ENCODE assay signal across 8 cellular contexts in genomic region chr9:113875917-113876805, GRCh38. TPM values are rescaled to one million over a fixed set of nuclear protein-coding genes. Genes with fewer than 3 reads are reported as not detected.
A peak's percentile ranks its signal among the peaks of the same experiment; 100 is the strongest.
DNase-seq lines count a peak whose midpoint lies in the region; ATAC-seq, FAIRE-seq and TF ChIP-seq lines count a peak whose summit lies in the region.

A gene with protein sequence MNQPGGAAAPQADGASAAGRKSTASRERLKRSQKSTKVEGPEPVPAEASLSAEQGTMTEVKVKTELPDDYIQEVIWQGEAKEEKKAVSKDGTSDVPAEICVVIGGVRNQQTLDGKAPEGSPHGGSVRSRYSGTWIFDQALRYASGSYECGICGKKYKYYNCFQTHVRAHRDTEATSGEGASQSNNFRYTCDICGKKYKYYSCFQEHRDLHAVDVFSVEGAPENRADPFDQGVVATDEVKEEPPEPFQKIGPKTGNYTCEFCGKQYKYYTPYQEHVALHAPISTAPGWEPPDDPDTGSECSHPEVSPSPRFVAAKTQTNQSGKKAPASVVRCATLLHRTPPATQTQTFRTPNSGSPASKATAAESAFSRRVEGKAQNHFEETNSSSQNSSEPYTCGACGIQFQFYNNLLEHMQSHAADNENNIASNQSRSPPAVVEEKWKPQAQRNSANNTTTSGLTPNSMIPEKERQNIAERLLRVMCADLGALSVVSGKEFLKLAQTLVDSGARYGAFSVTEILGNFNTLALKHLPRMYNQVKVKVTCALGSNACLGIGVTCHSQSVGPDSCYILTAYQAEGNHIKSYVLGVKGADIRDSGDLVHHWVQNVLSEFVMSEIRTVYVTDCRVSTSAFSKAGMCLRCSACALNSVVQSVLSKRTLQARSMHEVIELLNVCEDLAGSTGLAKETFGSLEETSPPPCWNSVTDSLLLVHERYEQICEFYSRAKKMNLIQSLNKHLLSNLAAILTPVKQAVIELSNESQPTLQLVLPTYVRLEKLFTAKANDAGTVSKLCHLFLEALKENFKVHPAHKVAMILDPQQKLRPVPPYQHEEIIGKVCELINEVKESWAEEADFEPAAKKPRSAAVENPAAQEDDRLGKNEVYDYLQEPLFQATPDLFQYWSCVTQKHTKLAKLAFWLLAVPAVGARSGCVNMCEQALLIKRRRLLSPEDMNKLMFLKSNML (plus strand): TSS chr9:113876309. CDS start chr9:113876381, 72 bp downstream.

- H3K18ac ChIP-seq in H9 (ENCODE audit: insufficient read length, low read depth, low read length) = peak within 1 kb of the TSS; percentile 15

- peak within 1 kb of the TSS; percentile 90 to 98 for H3K4me3 Mint-ChIP-seq in H9
- H3K4me3 Mint-ChIP-seq in stimulated activated effector memory CD8-positive, alpha-beta T cell treated with anti-CD3 and anti-CD28 coated beads, Interleukin-12 subunit alpha, Interleukin-12 subunit beta, amount 100 ng/mL, for 72 hours = peak within 1 kb of the TSS; percentile 88

- no peak within 1 kb of the TSS for H4K8ac ChIP-seq in H9 (replicated peaks; ENCODE audit: insufficient read length, low read depth, low read length)

- H3K27me3 ChIP-seq in H9 (ENCODE audit: insufficient read depth, low read length) = no peaks in the 10 kb centered on the region; the same call in 1 of the 2 replicates
- H3K27me3 ChIP-seq in SJCRH30 = peaks cover 5% of the 10 kb centered on the region

- peak within 1 kb of the TSS; percentile 14 for H2AFZ ChIP-seq in H9 (ENCODE audit: low read length)

- H3K23ac ChIP-seq in H9 (ENCODE audit: insufficient read length, low read depth, low read length) = no peak within 1 kb of the TSS

- no peak within 1 kb of the TSS for H2BK120ac ChIP-seq in H9 (ENCODE audit: low read depth, low read length, poor library complexity, severe bottlenecking)

- no peak for TF ChIP-seq CTCF in D721Med (IDR thresholded peaks at IDR 0.05; ENCODE audit: insufficient read depth, missing control alignments)
- TF ChIP-seq CTCF in H9 (conservative IDR thresholded peaks at IDR 0.05) = no peak

- no peak within 1 kb of the TSS for H4K91ac ChIP-seq in H9 (ENCODE audit: insufficient read length, low read depth, low read length)

- no peak within 1 kb of the TSS; the same call in 1 of the 2 replicates for H3K4ac ChIP-seq in H9 (ENCODE audit: low read depth, low read length)

- H3K9me3 ChIP-seq in H9 (ENCODE audit: control insufficient read depth, low read depth, low read length) (no peaks in the 10 kb centered on the region), SJCRH30 (replicated peaks) (no peaks in the 10 kb centered on the region)

- peaks cover 28% of the 10 kb centered on the region for H3K27me3 Mint-ChIP-seq in H9 (ENCODE audit: low read depth)

- peaks cover 3% of the 10 kb centered on the region in 2 experiments; a peak in 2 of 5 replicates for H3K9me3 Mint-ChIP-seq in H9
- no peaks in the 10 kb centered on the region for H3K9me3 Mint-ChIP-seq in stimulated activated effector memory CD8-positive, alpha-beta T cell treated with anti-CD3 and anti-CD28 coated beads, Interleukin-12 subunit alpha, Interleukin-12 subunit beta, amount 100 ng/mL, for 72 hours

- WGBS in H9 (ENCODE audit: extremely low coverage, insufficient read length, low lambda C conversion rate) = no CpG with 5 or more reads among the region's 117 CpGs

- no peak within 1 kb of the TSS for H3K56ac ChIP-seq in H9 (ENCODE audit: insufficient read length, low read depth, low read length)

- intact Hi-C loops in posterior vena cava (cut with DNase I) = no loop called here

- no peak within 1 kb of the TSS for H3T11ph ChIP-seq in H9 (ENCODE audit: low read length)

- H3K27ac ChIP-seq in H9 (ENCODE audit: insufficient read length, low read depth, low read length) (no peak within 1 kb of the TSS), SJCRH30 (peak within 1 kb of the TSS; percentile 85)

- DNase-seq in D721Med (ENCODE audit: insufficient read length, low spot score) = peak; percentile 35
- DNase-seq in H9 = no peak
- DNase-seq in SJCRH30 = peak; percentile 47 to 60
- DNase-seq in cerebellum (ENCODE audit: low spot score) = peak; percentile 65
- peak; percentile 24 for DNase-seq in kidney glomerular epithelial cell (lab: John Stamatoyannopoulos, UW)
- peak; percentile 10 to 64 for DNase-seq in stimulated activated effector memory CD8-positive, alpha-beta T cell treated with anti-CD3 and anti-CD28 coated beads, Interleukin-12 subunit alpha, Interleukin-12 subunit beta, amount 100 ng/mL, for 72 hours (ENCODE audit: low spot score in 2 of 2)
- DNase-seq in posterior vena cava (ENCODE audit: low spot score) = no peak

- H3K36me3 Mint-ChIP-seq in H9 (ENCODE audit: insufficient read depth in 1 of 3, low read depth in 3 of 3) = peaks cover 0 to 1% (median 0%) of the 10 kb centered on the region in 3 experiments; a peak in 2 of 7 replicates
- no peaks in the 10 kb centered on the region for H3K36me3 Mint-ChIP-seq in stimulated activated effector memory CD8-positive, alpha-beta T cell treated with anti-CD3 and anti-CD28 coated beads, Interleukin-12 subunit alpha, Interleukin-12 subunit beta, amount 100 ng/mL, for 72 hours

- 0 out of 2 replicates have a peak, but pooled peaks cover 3% of the 10 kb centered on the region for H3K36me3 ChIP-seq in SJCRH30

- H3K9ac ChIP-seq in H9 (ENCODE audit: extremely low read depth, insufficient read length, low read length) = peak within 1 kb of the TSS; percentile 34

- peaks cover 6% of the 10 kb centered on the region; the same call in 1 of the 2 replicates for H3K79me2 ChIP-seq in H9 (ENCODE audit: insufficient read depth, low read length)

- H2BK20ac ChIP-seq in H9 (ENCODE audit: low read depth, low read length, poor library complexity, severe bottlenecking) = no peak within 1 kb of the TSS

- no peak within 1 kb of the TSS for H4K5ac ChIP-seq in H9 (ENCODE audit: insufficient read length, low read depth, low read length)

- peak within 1 kb of the TSS; percentile 90 for H3K14ac ChIP-seq in H9 (ENCODE audit: insufficient read depth, low read length)

- H3K27ac Mint-ChIP-seq in H9 = peak within 1 kb of the TSS; percentile 93 to 99 (median 97)
- H3K27ac Mint-ChIP-seq in stimulated activated effector memory CD8-positive, alpha-beta T cell treated with anti-CD3 and anti-CD28 coated beads, Interleukin-12 subunit alpha, Interleukin-12 subunit beta, amount 100 ng/mL, for 72 hours = peak within 1 kb of the TSS; percentile 58

- no peaks in the 10 kb centered on the region for H4K20me1 ChIP-seq in H9 (ENCODE audit: control insufficient read depth, insufficient read depth, insufficient read length)

- peak; percentile 73 for ATAC-seq in stimulated activated effector memory CD8-positive, alpha-beta T cell treated with anti-CD3 and anti-CD28 coated beads, Interleukin-12 subunit alpha, Interleukin-12 subunit beta, amount 100 ng/mL, for 72 hours
- no peak for ATAC-seq in GM19395 (IDR thresholded peaks at IDR 0.05; ENCODE audit: unreplicated experiment)

- no peaks in the 10 kb centered on the region for H3K79me1 ChIP-seq in H9 (ENCODE audit: insufficient read depth, low read depth, low read length, poor library complexity, severe bottlenecking)

- H3K4me1 ChIP-seq in H9 (ENCODE audit: insufficient read depth, low read length) = peaks cover 8% of the 10 kb centered on the region; the same call in 1 of the 2 replicates
- H3K4me1 ChIP-seq in SJCRH30 = peaks cover 3% of the 10 kb centered on the region; the same call in 1 of the 2 replicates

- H2AK5ac ChIP-seq in H9 (ENCODE audit: insufficient read length, low read length) = no peak within 1 kb of the TSS

- H3K4me2 ChIP-seq in H9 (ENCODE audit: insufficient read depth, insufficient read length, low read length) = peak within 1 kb of the TSS; percentile 25

- H3K4me1 Mint-ChIP-seq in H9 = peaks cover 22 to 43% of the 10 kb centered on the region in 2 experiments
- peaks cover 7% of the 10 kb centered on the region for H3K4me1 Mint-ChIP-seq in stimulated activated effector memory CD8-positive, alpha-beta T cell treated with anti-CD3 and anti-CD28 coated beads, Interleukin-12 subunit alpha, Interleukin-12 subunit beta, amount 100 ng/mL, for 72 hours

- H2BK12ac ChIP-seq in H9 (ENCODE audit: insufficient read length, low read depth, low read length) = no peak within 1 kb of the TSS

- no peak within 1 kb of the TSS for H2BK5ac ChIP-seq in H9 (ENCODE audit: insufficient read length, low read length)

- no peak for FAIRE-seq in D721Med (lab: Jason Lieb, UNC)

- H3K23me2 ChIP-seq in H9 (ENCODE audit: insufficient read length, low read depth, low read length, poor library complexity, severe bottlenecking) = no peaks in the 10 kb centered on the region

- no peak within 1 kb of the TSS for H2BK15ac ChIP-seq in H9 (ENCODE audit: low read depth, low read length)

- H3K4me3 ChIP-seq in SJCRH30 = peak within 1 kb of the TSS; percentile 99

RNA-seq across cellular contexts. Expression of the gene that starts here (rescaled TPM):
- total RNA-seq in H9 (2021) (13.6 and 16.3 TPM in 2 replicates), cerebellum (23.9 TPM), posterior vena cava (1 to 10 TPM; 7.2 to 9.2 TPM)
- total RNA-seq in SJCRH30 (2014; rRNA removed; shearing (Covaris generic)) = 16.1 and 19.3 TPM in 2 replicates

Comparison
In these comparisons a context has a peak if more than half of its experiments do, and no peak if none do; other contexts are left out.
1. DNase-seq: peak in D721Med (single experiment), SJCRH30 (2 of 2), cerebellum (single experiment), kidney glomerular epithelial cell (single experiment) and stimulated activated effector memory CD8-positive, alpha-beta T cell treated with anti-CD3 and anti-CD28 coated beads, Interleukin-12 subunit alpha, Interleukin-12 subunit beta, amount 100 ng/mL, for 72 hours (2 of 2); none in H9 (single experiment) and posterior vena cava (single experiment).